ENCODE assay signal across 1 cellular context in genomic region chr1:116292929-116293725, GRCh38.
TF ChIP-seq lines count a peak whose summit lies in the region.

No MANE protein-coding gene starts in this region.

TF ChIP-seq in HepG2, 621 proteins besides CTCF, POLR2A, EP300 and RAD21 (continued from another document and continues in another):
- TF ChIP-seq E2F2 (CRISPR knock-in tag; IDR thresholded peaks at IDR 0.05; ENCODE audit: borderline replicate concordance) (no peak), CERS6 (CRISPR knock-in tag; IDR thresholded peaks at IDR 0.05) (no peak), ZNF737 (CRISPR knock-in tag; IDR thresholded peaks at IDR 0.05; ENCODE audit: borderline replicate concordance) (no peak), ZNF326 (CRISPR knock-in tag; IDR thresholded peaks at IDR 0.05; ENCODE audit: borderline replicate concordance) (no peak), GATA4 (IDR thresholded peaks at IDR 0.05; ENCODE audit: borderline replicate concordance, low read depth) (peak; percentile 96), ZBED4 (CRISPR knock-in tag; IDR thresholded peaks at IDR 0.05; ENCODE audit: borderline replicate concordance) (peak; percentile 43; the same call in 1 of the 2 replicates), RAD51 (IDR thresholded peaks at IDR 0.05; ENCODE audit: borderline replicate concordance) (no peak), TCF7 (IDR thresholded peaks at IDR 0.05; ENCODE audit: low read depth) (peak; percentile 73), ZNF264 (CRISPR knock-in tag; IDR thresholded peaks at IDR 0.05) (peak; percentile 74; the same call in 1 of the 2 replicates), ZNF34 (CRISPR knock-in tag; IDR thresholded peaks at IDR 0.05; ENCODE audit: borderline replicate concordance) (no peak), ZGPAT (CRISPR knock-in tag; IDR thresholded peaks at IDR 0.05) (peak; percentile 97), ATF7-NPFF (CRISPR knock-in tag; IDR thresholded peaks at IDR 0.05; ENCODE audit: low read depth) (peak; percentile 21; the same call in 1 of the 2 replicates), ZBTB33 (CRISPR knock-in tag; IDR thresholded peaks at IDR 0.05) (no peak), KDM6A (CRISPR knock-in tag; IDR thresholded peaks at IDR 0.05; ENCODE audit: low read depth) (peak; percentile 77), ATF2 (CRISPR knock-in tag; IDR thresholded peaks at IDR 0.05) (peak; percentile 83; the same call in 1 of the 2 replicates), KLF15 (CRISPR knock-in tag; IDR thresholded peaks at IDR 0.05; ENCODE audit: borderline replicate concordance) (no peak), ZNF639 (CRISPR knock-in tag; conservative IDR thresholded peaks at IDR 0.05) (no peak), ZBTB38 (CRISPR knock-in tag; IDR thresholded peaks at IDR 0.05) (no peak), ZNF891 (CRISPR knock-in tag; IDR thresholded peaks at IDR 0.05) (no peak), RXRB (CRISPR knock-in tag; IDR thresholded peaks at IDR 0.05; ENCODE audit: borderline replicate concordance) (peak; percentile 99), MYNN (CRISPR knock-in tag; IDR thresholded peaks at IDR 0.05; ENCODE audit: low read depth) (no peak), ZNF713 (CRISPR knock-in tag; IDR thresholded peaks at IDR 0.05) (no peak), TBX3 (IDR thresholded peaks at IDR 0.05; ENCODE audit: borderline replicate concordance) (peak; percentile 91), STAT6 (CRISPR knock-in tag; IDR thresholded peaks at IDR 0.05; ENCODE audit: borderline replicate concordance) (no peak), MTF2 (CRISPR knock-in tag; IDR thresholded peaks at IDR 0.05; ENCODE audit: borderline replicate concordance) (no peak), ARNT2 (CRISPR knock-in tag; IDR thresholded peaks at IDR 0.05; ENCODE audit: low read depth) (peak; percentile 64; the same call in 1 of the 2 replicates), NR2C2 (CRISPR knock-in tag; IDR thresholded peaks at IDR 0.05; ENCODE audit: borderline replicate concordance) (peak; percentile 67; the same call in 1 of the 2 replicates), TCF12 (IDR thresholded peaks at IDR 0.05) (no peak), TCF12 (CRISPR knock-in tag; IDR thresholded peaks at IDR 0.05) (peak; percentile 83; the same call in 1 of the 2 replicates), CBFB (CRISPR knock-in tag; IDR thresholded peaks at IDR 0.05) (peak; percentile 77), ZNF224 (CRISPR knock-in tag; IDR thresholded peaks at IDR 0.05) (0 out of 2 replicates have a peak, but pooled peaks have one; percentile 37), ISX (CRISPR knock-in tag; conservative IDR thresholded peaks at IDR 0.05) (no peak)
- TF ChIP-seq, protein P1, sequence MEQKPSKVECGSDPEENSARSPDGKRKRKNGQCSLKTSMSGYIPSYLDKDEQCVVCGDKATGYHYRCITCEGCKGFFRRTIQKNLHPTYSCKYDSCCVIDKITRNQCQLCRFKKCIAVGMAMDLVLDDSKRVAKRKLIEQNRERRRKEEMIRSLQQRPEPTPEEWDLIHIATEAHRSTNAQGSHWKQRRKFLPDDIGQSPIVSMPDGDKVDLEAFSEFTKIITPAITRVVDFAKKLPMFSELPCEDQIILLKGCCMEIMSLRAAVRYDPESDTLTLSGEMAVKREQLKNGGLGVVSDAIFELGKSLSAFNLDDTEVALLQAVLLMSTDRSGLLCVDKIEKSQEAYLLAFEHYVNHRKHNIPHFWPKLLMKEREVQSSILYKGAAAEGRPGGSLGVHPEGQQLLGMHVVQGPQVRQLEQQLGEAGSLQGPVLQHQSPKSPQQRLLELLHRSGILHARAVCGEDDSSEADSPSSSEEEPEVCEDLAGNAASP (CRISPR knock-in tag; IDR thresholded peaks at IDR 0.05; ENCODE audit: borderline replicate concordance), result peak; percentile 91; the same call in 1 of the 2 replicates
- TF ChIP-seq, protein P2, sequence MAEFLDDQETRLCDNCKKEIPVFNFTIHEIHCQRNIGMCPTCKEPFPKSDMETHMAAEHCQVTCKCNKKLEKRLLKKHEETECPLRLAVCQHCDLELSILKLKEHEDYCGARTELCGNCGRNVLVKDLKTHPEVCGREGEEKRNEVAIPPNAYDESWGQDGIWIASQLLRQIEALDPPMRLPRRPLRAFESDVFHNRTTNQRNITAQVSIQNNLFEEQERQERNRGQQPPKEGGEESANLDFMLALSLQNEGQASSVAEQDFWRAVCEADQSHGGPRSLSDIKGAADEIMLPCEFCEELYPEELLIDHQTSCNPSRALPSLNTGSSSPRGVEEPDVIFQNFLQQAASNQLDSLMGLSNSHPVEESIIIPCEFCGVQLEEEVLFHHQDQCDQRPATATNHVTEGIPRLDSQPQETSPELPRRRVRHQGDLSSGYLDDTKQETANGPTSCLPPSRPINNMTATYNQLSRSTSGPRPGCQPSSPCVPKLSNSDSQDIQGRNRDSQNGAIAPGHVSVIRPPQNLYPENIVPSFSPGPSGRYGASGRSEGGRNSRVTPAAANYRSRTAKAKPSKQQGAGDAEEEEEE (CRISPR knock-in tag; IDR thresholded peaks at IDR 0.05; ENCODE audit: borderline replicate concordance), result no peak
- TF ChIP-seq, protein P3, sequence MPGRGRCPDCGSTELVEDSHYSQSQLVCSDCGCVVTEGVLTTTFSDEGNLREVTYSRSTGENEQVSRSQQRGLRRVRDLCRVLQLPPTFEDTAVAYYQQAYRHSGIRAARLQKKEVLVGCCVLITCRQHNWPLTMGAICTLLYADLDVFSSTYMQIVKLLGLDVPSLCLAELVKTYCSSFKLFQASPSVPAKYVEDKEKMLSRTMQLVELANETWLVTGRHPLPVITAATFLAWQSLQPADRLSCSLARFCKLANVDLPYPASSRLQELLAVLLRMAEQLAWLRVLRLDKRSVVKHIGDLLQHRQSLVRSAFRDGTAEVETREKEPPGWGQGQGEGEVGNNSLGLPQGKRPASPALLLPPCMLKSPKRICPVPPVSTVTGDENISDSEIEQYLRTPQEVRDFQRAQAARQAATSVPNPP (CRISPR knock-in tag; IDR thresholded peaks at IDR 0.05), result no peak
